Comparison of ENCODE assay signal across 8 cellular contexts in genomic region chr11:108854366-108854765, GRCh38.
DNase-seq lines count a peak whose midpoint lies in the region; ATAC-seq and TF ChIP-seq lines count a peak whose summit lies in the region.

No MANE protein-coding gene starts in this region.

- no peaks in the 10 kb centered on the region for H3K27me3 Mint-ChIP-seq in WTC11 (ENCODE audit: low read depth)

- no peak overlapping the region for H3K4me3 Mint-ChIP-seq in WTC11

- no peak overlapping the region for H3K27ac Mint-ChIP-seq in WTC11

- DNase-seq in COLO829 (ENCODE audit: low spot score): no peak
- DNase-seq in WTC11 (ENCODE audit: low spot score): no peak
- no peak for DNase-seq in neuronal stem cell (ENCODE audit: low spot score)

- H4K8ac ChIP-seq in neuronal stem cell (ENCODE audit: low read depth, low read length): no peak overlapping the region

- H3K36me3 Mint-ChIP-seq in WTC11: no peaks in the 10 kb centered on the region

- no peaks in the 10 kb centered on the region for H3K9me3 ChIP-seq in BLaER1 treated with 17β-estradiol and CSF1 and Interleukin-3, amounts not matched to agents 10 nM and 100 nM (replicated peaks in 1 of 11)
- H3K9me3 ChIP-seq in duodenal mucosa (ENCODE audit: control insufficient read depth in 1 of 2, low read length in 2 of 2) (no peaks in the 10 kb centered on the region), subcutaneous abdominal adipose tissue (ENCODE audit: control insufficient read depth in 5 of 5, low read length in 5 of 5) (no peaks in the 10 kb centered on the region), neuronal stem cell (replicated peaks in 1 of 2; ENCODE audit: control insufficient read depth in 2 of 2, insufficient read depth in 1 of 2, low read depth in 1 of 2, low read length in 2 of 2) (no peaks in the 10 kb centered on the region)

- no peak overlapping the region for H2BK15ac ChIP-seq in neuronal stem cell (ENCODE audit: low read length)

- H3K36me3 ChIP-seq in BLaER1 treated with 17β-estradiol and CSF1 and Interleukin-3, amounts not matched to agents 10 nM and 100 nM: peaks cover 11 to 56% (median 26%) of the 10 kb centered on the region in 11 experiments; a peak in 21 of 22 replicates
- peaks cover 0 to 4% of the 10 kb centered on the region in 2 donors for H3K36me3 ChIP-seq in duodenal mucosa (ENCODE audit: control insufficient read depth in 1 of 2, insufficient read depth in 2 of 2, low read length in 2 of 2)
- H3K36me3 ChIP-seq in subcutaneous abdominal adipose tissue (ENCODE audit: control insufficient read depth in 5 of 5, insufficient read depth in 5 of 5, low read length in 5 of 5): peaks cover 0 to 3% (median 0%) of the 10 kb centered on the region in 5 donors
- H3K36me3 ChIP-seq in neuronal stem cell (replicated peaks in 1 of 2; ENCODE audit: control insufficient read depth in 2 of 2, insufficient read depth in 2 of 2, low read length in 2 of 2): peaks cover 0 to 3% of the 10 kb centered on the region in 2 donors

- no peak overlapping the region for H3K23ac ChIP-seq in neuronal stem cell (ENCODE audit: low read depth, low read length, poor library complexity)

- no peak overlapping the region for H3K4me3 ChIP-seq in BLaER1 treated with 17β-estradiol and CSF1 and Interleukin-3, amounts not matched to agents 10 nM and 100 nM
- H3K4me3 ChIP-seq in duodenal mucosa (ENCODE audit: low read depth in 1 of 2, low read length in 2 of 2) (peak overlapping the region; percentile 7 to 44), subcutaneous abdominal adipose tissue (ENCODE audit: low read depth in 1 of 5, low read length in 5 of 5) (peak overlapping the region in 2 of 5 donors; percentile 36 to 40), neuronal stem cell (ENCODE audit: low read length in 2 of 2) (no peak overlapping the region)

- H2BK5ac ChIP-seq in neuronal stem cell (ENCODE audit: low read length): no peak overlapping the region

- H3K9me3 Mint-ChIP-seq in WTC11: no peaks in the 10 kb centered on the region

- H3K4me1 ChIP-seq in BLaER1 treated with 17β-estradiol and CSF1 and Interleukin-3, amounts not matched to agents 10 nM and 100 nM: peaks cover 11 to 17% (median 15%) of the 10 kb centered on the region in 10 experiments; a peak in 19 of 20 replicates
- H3K4me1 ChIP-seq in duodenal mucosa (ENCODE audit: control insufficient read depth in 1 of 2, insufficient read depth in 2 of 2, low read length in 2 of 2) (peaks cover 9 to 10% of the 10 kb centered on the region in 2 donors), subcutaneous abdominal adipose tissue (ENCODE audit: control insufficient read depth in 5 of 5, insufficient read depth in 5 of 5, low read length in 5 of 5) (peaks cover 5 to 12% (median 9%) of the 10 kb centered on the region in 5 donors), neuronal stem cell (ENCODE audit: control insufficient read depth in 2 of 2, insufficient read depth in 1 of 2, low read depth in 1 of 2, low read length in 2 of 2) (peaks cover 0 to 8% of the 10 kb centered on the region in 2 donors)

- no peak overlapping the region for H4K91ac ChIP-seq in neuronal stem cell (ENCODE audit: low read depth, low read length, poor library complexity)

- no peak for TF ChIP-seq CTCF in WTC11 (IDR thresholded peaks at IDR 0.05)

- no peak overlapping the region for H2AK5ac ChIP-seq in neuronal stem cell (ENCODE audit: low read depth, low read length)

- peak overlapping the region in 1 of 11 experiments; percentile 7; a peak in 2 of 22 replicates for H3K9ac ChIP-seq in BLaER1 treated with 17β-estradiol and CSF1 and Interleukin-3, amounts not matched to agents 10 nM and 100 nM
- H3K9ac ChIP-seq in duodenal mucosa (ENCODE audit: low read depth in 1 of 2, low read length in 2 of 2) (peak overlapping the region in 1 of 2 donors; percentile 46), subcutaneous abdominal adipose tissue (ENCODE audit: low read length in 5 of 5) (peak overlapping the region in 1 of 5 donors; percentile 33), neuronal stem cell (ENCODE audit: low read depth, low read length, poor library complexity) (no peak overlapping the region)

- H3K27me3 ChIP-seq in BLaER1 treated with 17β-estradiol and CSF1 and Interleukin-3, amounts not matched to agents 10 nM and 100 nM: no peaks in the 10 kb centered on the region
- H3K27me3 ChIP-seq in duodenal mucosa (ENCODE audit: control insufficient read depth in 1 of 2, insufficient read depth in 2 of 2, low read length in 2 of 2): no peaks in the 10 kb centered on the region
- no peaks in the 10 kb centered on the region for H3K27me3 ChIP-seq in subcutaneous abdominal adipose tissue (ENCODE audit: control insufficient read depth in 5 of 5, insufficient read depth in 4 of 5, low read length in 5 of 5)
- no peaks in the 10 kb centered on the region for H3K27me3 ChIP-seq in neuronal stem cell (ENCODE audit: control insufficient read depth in 3 of 3, insufficient read depth in 3 of 3, low read depth in 1 of 3, low read length in 3 of 3)

- ATAC-seq in GM19438 (IDR thresholded peaks at IDR 0.05; ENCODE audit: low read depth, unreplicated experiment) (peak; percentile 86), HG03457 (IDR thresholded peaks at IDR 0.05; ENCODE audit: unreplicated experiment) (peak; percentile 90), WTC11 (no peak)

- CTCF ChIA-PET in WTC11 (lab: Charles Lee): interaction anchor here (1.8 kb wide), 1 partner anchor 17 kb away, joined by 11 read pairs; no protein-coding TSS in a partner anchor

- peak overlapping the region in 1 of 11 experiments; percentile 8; a peak in 1 of 22 replicates for H3K27ac ChIP-seq in BLaER1 treated with 17β-estradiol and CSF1 and Interleukin-3, amounts not matched to agents 10 nM and 100 nM
- no peak overlapping the region for H3K27ac ChIP-seq in duodenal mucosa (ENCODE audit: low read depth, low read length)
- peak overlapping the region; percentile 59 for H3K27ac ChIP-seq in subcutaneous abdominal adipose tissue (ENCODE audit: low read depth, low read length)
- no peak overlapping the region for H3K27ac ChIP-seq in neuronal stem cell (replicated peaks; ENCODE audit: low read length)

- H3K14ac ChIP-seq in neuronal stem cell (ENCODE audit: low read length): no peak overlapping the region

- H2BK12ac ChIP-seq in neuronal stem cell (ENCODE audit: low read length): no peak overlapping the region

- no peak overlapping the region for H2BK120ac ChIP-seq in neuronal stem cell (ENCODE audit: low read depth, low read length)

- peaks cover 7% of the 10 kb centered on the region for H3K4me1 Mint-ChIP-seq in WTC11

- no CpG with 5 or more reads among the region's 2 CpGs for WGBS in neuronal stem cell (ENCODE audit: extremely low coverage in 2 of 2, insufficient read length in 2 of 2, insufficient replicate concordance in 1 of 2), 2 donors

- POLR2A ChIA-PET in WTC11 (lab: Charles Lee): no interaction called here

- H3K4ac ChIP-seq in neuronal stem cell (ENCODE audit: low read length): no peak overlapping the region

- H3K4me2 ChIP-seq in BLaER1 treated with 17β-estradiol and CSF1 and Interleukin-3, amounts not matched to agents 10 nM and 100 nM: peak overlapping the region; percentile 36 to 71 (median 50); a peak in 20 of 22 replicates
- H3K4me2 ChIP-seq in neuronal stem cell (ENCODE audit: insufficient read depth, low read length, poor library complexity, severe bottlenecking): no peak overlapping the region

- H4K20me1 ChIP-seq in BLaER1 treated with 17β-estradiol and CSF1 and Interleukin-3, amounts not matched to agents 10 nM and 100 nM: peaks cover 0 to 8% (median 0%) of the 10 kb centered on the region in 11 experiments; a peak in 1 of 22 replicates

- H2AFZ ChIP-seq in neuronal stem cell (ENCODE audit: low read length): no peak overlapping the region

- no peaks in the 10 kb centered on the region for H3K79me1 ChIP-seq in neuronal stem cell (ENCODE audit: low read depth, low read length)

- H3K18ac ChIP-seq in neuronal stem cell (ENCODE audit: low read length): no peak overlapping the region

TF ChIP-seq in WTC11, 78 proteins besides CTCF, POLR2A, EP300 and RAD21 (continues in another document):
- TF ChIP-seq E2F1 (CRISPR knock-in tag; IDR thresholded peaks at IDR 0.05) (no peak), MXD4 (CRISPR knock-in tag; IDR thresholded peaks at IDR 0.05; ENCODE audit: borderline replicate concordance) (no peak), FOXJ3 (CRISPR knock-in tag; IDR thresholded peaks at IDR 0.05; ENCODE audit: borderline replicate concordance) (no peak), USF1 (CRISPR knock-in tag; IDR thresholded peaks at IDR 0.05) (no peak), ZBTB43 (CRISPR knock-in tag; IDR thresholded peaks at IDR 0.05) (no peak), SP1 (CRISPR knock-in tag; conservative IDR thresholded peaks at IDR 0.05) (no peak), JAZF1 (CRISPR knock-in tag; IDR thresholded peaks at IDR 0.05) (no peak), JUN (CRISPR knock-in tag; IDR thresholded peaks at IDR 0.05) (no peak), PRRX2 (CRISPR knock-in tag; IDR thresholded peaks at IDR 0.05) (no peak)

Comparison
In these comparisons a context has a peak if more than half of its experiments do, and no peak if none do; other contexts are left out.
1. H3K4me3 ChIP-seq: peak in duodenal mucosa (2 of 2); none in BLaER1 treated with 17β-estradiol and CSF1 and Interleukin-3, amounts not matched to agents 10 nM and 100 nM (0 of 10) and neuronal stem cell (0 of 2).